In the genomic region with DNA sequence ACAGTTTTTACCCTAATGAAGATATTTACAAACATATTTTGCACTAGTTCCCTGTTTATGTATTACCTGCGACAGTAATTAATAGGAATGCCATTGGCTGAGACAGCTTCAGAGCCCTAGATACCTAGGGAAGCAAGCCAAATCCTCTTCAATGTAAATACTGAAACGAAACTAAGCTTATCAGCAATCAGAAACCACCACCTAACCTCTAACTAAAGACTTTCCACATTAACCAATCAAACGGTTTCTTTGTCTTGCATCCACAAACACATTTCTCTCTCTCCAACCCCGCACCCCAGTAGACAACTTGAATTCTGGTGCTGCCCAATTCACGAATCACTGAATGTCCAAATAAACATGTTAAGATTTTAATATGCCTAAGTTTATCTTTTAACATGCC, we compare ENCODE assay signal across 15 cellular contexts.
"Had no signal": no experiment of that assay in that cellular context is flagged by ENCODE, and none has a peak within 500 bp of the region (broad histone marks: within the 10 kb centered on the region; RNA-seq: fewer than 3 reads in every experiment).

No MANE protein-coding gene starts in this region.

- H3K36me3 ChIP-seq: cardiac muscle cell, heart left ventricle, neutrophil, right atrium auricular region, tibial artery, uterus had no signal

- H3K9me3 ChIP-seq: mucosa of descending colon, neutrophil, right atrium auricular region, tibial artery, uterus had no signal

- H3K27ac ChIP-seq: cardiac muscle cell, heart left ventricle, neutrophil, right atrium auricular region, skin epidermis, tibial artery, uterus had no signal

- DNase-seq: activated B cell treated with CpG ODN at 0.5 μM for 24 hours; activated CD4-positive, alpha-beta T cell treated with anti-CD3 and anti-CD28 coated beads, Interleukin-2, amount 10 ng/mL, durations not matched to agents 24 days and 14 days; activated CD8-positive, alpha-beta memory T cell treated with anti-CD3 and anti-CD28 coated beads for 24 hours; activated naive CD4-positive, alpha-beta T cell treated with anti-CD3 and anti-CD28 coated beads, Interleukin-2, amount 10 ng/mL, durations not matched to agents 7 days and 5 days; foreskin melanocyte; heart left ventricle; mammary epithelial cell; mucosa of descending colon; naive thymus-derived CD8-positive, alpha-beta T cell; tibial artery; uterus had no signal

- ATAC-seq: heart left ventricle; mucosa of descending colon; naive thymus-derived CD8-positive, alpha-beta T cell had no signal

- H3K4me3 ChIP-seq: cardiac muscle cell, heart left ventricle, mucosa of descending colon, right atrium auricular region, skin epidermis, tibial artery, uterus had no signal

- H3K4me1 ChIP-seq: heart left ventricle, right atrium auricular region, tibial artery, uterus had no signal

- H3K27me3 ChIP-seq: cardiac muscle cell, neutrophil, right atrium auricular region, tibial artery, uterus had no signal
